Comparison of ENCODE assay signal across 8 cellular contexts in genomic region chr2:119760876-119761275, GRCh38. TPM values are rescaled to one million over a fixed set of nuclear protein-coding genes. Genes with fewer than 3 reads are reported as not detected.
DNase-seq lines count a peak whose midpoint lies in the region; ATAC-seq and TF ChIP-seq lines count a peak whose summit lies in the region.

No MANE protein-coding gene starts in this region.

- H3K27ac Mint-ChIP-seq in effector memory CD8-positive, alpha-beta T cell = peak overlapping the region; percentile 85 to 96

- peaks cover 15% of the 10 kb centered on the region for H3K36me3 Mint-ChIP-seq in effector memory CD8-positive, alpha-beta T cell (ENCODE audit: insufficient read depth)

- TF ChIP-seq RAD21 in neural cell (conservative IDR thresholded peaks at IDR 0.05) = no peak

- H3K27me3 Mint-ChIP-seq in effector memory CD8-positive, alpha-beta T cell = no peaks in the 10 kb centered on the region

- no peaks in the 10 kb centered on the region for H3K27me3 ChIP-seq in OCI-LY1 (ENCODE audit: insufficient read depth, low read length)
- H3K27me3 ChIP-seq in neural cell (ENCODE audit: insufficient read depth, low read depth, low read length) = no peaks in the 10 kb centered on the region

- peaks cover 19% of the 10 kb centered on the region for H3K4me1 ChIP-seq in OCI-LY1 (ENCODE audit: insufficient read depth, low read length, severe bottlenecking)

- H3K9me2 ChIP-seq in OCI-LY1 (ENCODE audit: low read depth, low read length) (no peaks in the 10 kb centered on the region), neural cell (ENCODE audit: insufficient read depth, low read length) (no peaks in the 10 kb centered on the region)

- no peaks in the 10 kb centered on the region for H3F3A ChIP-seq in OCI-LY1 (ENCODE audit: insufficient read depth, low read length)
- H3F3A ChIP-seq in neural cell (ENCODE audit: insufficient read depth, low read length, poor library complexity, severe bottlenecking) = no peaks in the 10 kb centered on the region

- DNase-seq in NCI-H82 (lab: John Stamatoyannopoulos, UW) (peak; percentile 33), NCI-H82 treated with DMSO at 0.1 percent for 48 hours (lab: John Stamatoyannopoulos, UW; ENCODE audit: unreplicated experiment) (no peak), SW 1271 (lab: John Stamatoyannopoulos, UW) (no peak), SKM-1 (lab: John Stamatoyannopoulos, UW; ENCODE audit: unreplicated experiment) (no peak)
- DNase-seq in effector memory CD8-positive, alpha-beta T cell = no peak

- H3K9me3 Mint-ChIP-seq in effector memory CD8-positive, alpha-beta T cell = no peaks in the 10 kb centered on the region

- peak overlapping the region; percentile 76 for H3K4me3 ChIP-seq in OCI-LY1 (ENCODE audit: low read depth, low read length, poor library complexity, severe bottlenecking)
- peak overlapping the region; percentile 84 for H3K4me3 ChIP-seq in neural cell (ENCODE audit: low read length)

- no peaks in the 10 kb centered on the region for H4K20me1 ChIP-seq in OCI-LY1 (ENCODE audit: insufficient read depth, low read length)
- H4K20me1 ChIP-seq in neural cell (ENCODE audit: insufficient read depth) = no peaks in the 10 kb centered on the region

- TF ChIP-seq EP300 in neural cell (conservative IDR thresholded peaks at IDR 0.05; ENCODE audit: poor library complexity, severe bottlenecking) = no peak

- no peak for ATAC-seq in effector memory CD8-positive, alpha-beta T cell (replicated peaks)
- ATAC-seq in HG03432 (IDR thresholded peaks at IDR 0.05; ENCODE audit: unreplicated experiment) = no peak

- no peak overlapping the region for H3K27ac ChIP-seq in OCI-LY1 (ENCODE audit: low read depth, low read length, poor library complexity, severe bottlenecking)
- peak overlapping the region; percentile 86 for H3K27ac ChIP-seq in neural cell (ENCODE audit: low read length)

- H3K79me2 ChIP-seq in OCI-LY1 (ENCODE audit: insufficient read depth, low read length) = no peaks in the 10 kb centered on the region
- peaks cover 53% of the 10 kb centered on the region for H3K79me2 ChIP-seq in neural cell (replicated peaks; ENCODE audit: insufficient read depth, low read length)

- H3K9ac ChIP-seq in OCI-LY1 (ENCODE audit: low read length) = peak overlapping the region; percentile 81
- peak overlapping the region; percentile 88 for H3K9ac ChIP-seq in neural cell (ENCODE audit: low read length)

- H3K4me1 Mint-ChIP-seq in effector memory CD8-positive, alpha-beta T cell (ENCODE audit: low read depth in 2 of 2) = peaks cover 31 to 54% of the 10 kb centered on the region in 2 donors

- H2AFZ ChIP-seq in OCI-LY1 (ENCODE audit: low read length) (no peak overlapping the region), neural cell (ENCODE audit: low read depth, low read length) (no peak overlapping the region)

- H3K4me3 Mint-ChIP-seq in effector memory CD8-positive, alpha-beta T cell = peak overlapping the region; percentile 92 to 94

- TF ChIP-seq CTCF in OCI-LY1 (IDR thresholded peaks at IDR 0.05; ENCODE audit: low read length) (no peak), neural cell (IDR thresholded peaks at IDR 0.05; ENCODE audit: poor library complexity, severe bottlenecking) (no peak)

- H3K36me3 ChIP-seq in OCI-LY1 (ENCODE audit: insufficient read depth, low read length) (no peaks in the 10 kb centered on the region), neural cell (ENCODE audit: insufficient read depth, low read length) (no peaks in the 10 kb centered on the region)

- no peaks in the 10 kb centered on the region for H3K9me3 ChIP-seq in OCI-LY1 (ENCODE audit: low read length)
- H3K9me3 ChIP-seq in neural cell (ENCODE audit: low read length) = no peaks in the 10 kb centered on the region

- peak overlapping the region; percentile 83 for H3K4me2 ChIP-seq in OCI-LY1 (ENCODE audit: low read length)
- peak overlapping the region; percentile 69 for H3K4me2 ChIP-seq in neural cell (ENCODE audit: low read length)

TF ChIP-seq in neural cell, 6 proteins besides CTCF, POLR2A, EP300 and RAD21:
- no peak for TF ChIP-seq EZH2 (IDR thresholded peaks at IDR 0.05; ENCODE audit: borderline replicate concordance, insufficient read depth, low read length, poor library complexity, severe bottlenecking)
- TF ChIP-seq SMC3 (conservative IDR thresholded peaks at IDR 0.05; ENCODE audit: poor library complexity) = no peak
- TF ChIP-seq MXI1 (conservative IDR thresholded peaks at IDR 0.05; ENCODE audit: poor library complexity, severe bottlenecking) = no peak
- TF ChIP-seq REST (IDR thresholded peaks at IDR 0.05; ENCODE audit: borderline replicate concordance) = no peak
- TF ChIP-seq TAF1 (IDR thresholded peaks at IDR 0.05; ENCODE audit: low read depth) = no peak
- TF ChIP-seq POLR2AphosphoS5 (IDR thresholded peaks at IDR 0.05) = no peak
TF ChIP-seq in neural cell: peak in this region for 0.

RNA-seq across cellular contexts. Expression of gene PTPN4, which starts 1.2 kb away (rescaled TPM):
- 14.2 and 22.0 TPM in 2 replicates for polyA plus RNA-seq in neural cell
- 93.2 and 109 TPM in 2 replicates for polyA minus RNA-seq in neural cell
